In the genomic region with DNA sequence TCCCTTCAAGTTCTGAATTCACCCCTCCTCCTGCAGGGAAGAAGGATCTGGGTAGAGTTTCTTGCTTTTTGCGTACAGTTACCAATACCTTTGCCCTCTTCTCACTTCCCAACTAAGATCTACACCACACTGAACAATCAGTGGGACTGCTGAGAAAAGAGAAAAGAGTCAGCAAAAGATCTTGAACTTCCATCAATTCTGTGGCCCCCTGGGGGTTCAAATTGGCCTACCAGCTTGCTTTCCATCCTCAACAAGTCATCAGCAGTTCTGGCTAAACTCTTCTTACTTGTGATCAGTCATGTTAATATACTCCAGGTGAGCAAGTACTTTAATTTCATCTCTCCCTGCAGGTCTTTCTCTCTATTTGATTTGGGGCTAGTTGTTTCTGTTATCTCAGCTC, we compare ENCODE assay signal across 15 cellular contexts.
A peak's percentile ranks its signal among the peaks of the same experiment; 100 is the strongest.
DNase-seq lines count a peak whose midpoint lies in the region; TF ChIP-seq lines count a peak whose summit lies in the region.
"Had no signal": no experiment of that assay in that cellular context is flagged by ENCODE, and none has a peak within 500 bp of the region (broad histone marks: within the 10 kb centered on the region; RNA-seq: fewer than 3 reads in every experiment).

No MANE protein-coding gene starts in this region.

- no peaks in the 10 kb centered on the region for H3K23me2 ChIP-seq in H9 (ENCODE audit: insufficient read length, low read depth, low read length, poor library complexity, severe bottlenecking)

- DNase-seq in H9 = peak; percentile 26
- DNase-seq in dorsolateral prefrontal cortex = no peak
- peak; percentile 4 for DNase-seq in mesendoderm
- DNase-seq in type B pancreatic cell (ENCODE audit: extremely low spot score, unreplicated experiment) = no peak
- no peak for DNase-seq in activated CD4-positive, alpha-beta T cell treated with anti-CD3 and anti-CD28 coated beads for 4 hours
- DNase-seq in activated CD4-positive, CD25-positive, alpha-beta regulatory T cell treated with anti-CD3 and anti-CD28 coated beads, Interleukin-2, amount 50 U/mL, for 72 hours = no peak
- DNase-seq in progenitor cell of endocrine pancreas (ENCODE audit: low spot score, unreplicated experiment) = no peak
- DNase-seq: BE2C; CD4-positive, alpha-beta memory T cell; DMS153; DMS79 treated with DMSO at 0.1 percent for 48 hours; EL; IMR-90 had no signal

- H3K27ac ChIP-seq in H9 (ENCODE audit: insufficient read length, low read depth, low read length) (no peak overlapping the region), dorsolateral prefrontal cortex (peak overlapping the region in 54 of 59 donors; percentile 3 to 98 (median 88)), mesendoderm (ENCODE audit: low read depth, low read length) (no peak overlapping the region)
- H3K27ac ChIP-seq: A549, C4-2B had no signal

- H2BK15ac ChIP-seq in H9 (ENCODE audit: low read depth, low read length) = no peak overlapping the region
- H2BK15ac ChIP-seq in mesendoderm (replicated peaks; ENCODE audit: low read depth) = no peak overlapping the region

- no peaks in the 10 kb centered on the region for H3K79me1 ChIP-seq in H9 (ENCODE audit: insufficient read depth, low read depth, low read length, poor library complexity, severe bottlenecking)
- H3K79me1 ChIP-seq in mesendoderm (ENCODE audit: low read length) = no peaks in the 10 kb centered on the region

- H3K23ac ChIP-seq in H9 (ENCODE audit: insufficient read length, low read depth, low read length) = no peak overlapping the region
- H3K23ac ChIP-seq in mesendoderm (ENCODE audit: low read length) = no peak overlapping the region

- H3K79me2 ChIP-seq in H9 (ENCODE audit: insufficient read depth, low read length) (no peaks in the 10 kb centered on the region), mesendoderm (ENCODE audit: control insufficient read depth, insufficient read depth, low read length) (no peaks in the 10 kb centered on the region)

- H3K9me3 Mint-ChIP-seq in H9 (no peaks in the 10 kb centered on the region), type B pancreatic cell (no peaks in the 10 kb centered on the region), progenitor cell of endocrine pancreas (ENCODE audit: low read depth) (no peaks in the 10 kb centered on the region)

- no peaks in the 10 kb centered on the region for H3K36me3 Mint-ChIP-seq in H9 (ENCODE audit: insufficient read depth in 1 of 3, low read depth in 3 of 3)
- H3K36me3 Mint-ChIP-seq in type B pancreatic cell = no peaks in the 10 kb centered on the region
- H3K36me3 Mint-ChIP-seq in progenitor cell of endocrine pancreas (ENCODE audit: insufficient read depth) = no peaks in the 10 kb centered on the region
- H3K36me3 Mint-ChIP-seq: CD4-positive, alpha-beta memory T cell had no signal

- H3K14ac ChIP-seq in H9 (ENCODE audit: insufficient read depth, low read length) = no peak overlapping the region

- no peak overlapping the region for H3K9ac ChIP-seq in H9 (ENCODE audit: extremely low read depth, insufficient read length, low read length)
- no peak overlapping the region for H3K9ac ChIP-seq in mesendoderm (ENCODE audit: low read length)

- no peak overlapping the region for H2BK5ac ChIP-seq in H9 (ENCODE audit: insufficient read length, low read length)
- no peak overlapping the region for H2BK5ac ChIP-seq in mesendoderm (ENCODE audit: low read length)

- H3K4me3 Mint-ChIP-seq in H9 = no peak overlapping the region; a peak in 1 of 5 replicates
- H3K4me3 Mint-ChIP-seq in type B pancreatic cell = peak overlapping the region; percentile 46
- no peak overlapping the region for H3K4me3 Mint-ChIP-seq in progenitor cell of endocrine pancreas (ENCODE audit: low read depth)
- H3K4me3 Mint-ChIP-seq: CD4-positive, alpha-beta memory T cell had no signal

- intact Hi-C loops in dorsolateral prefrontal cortex (cut with DNase I) = no loop called here

- H3K27me3 ChIP-seq in H9 (ENCODE audit: insufficient read depth, low read length) = no peaks in the 10 kb centered on the region
- H3K27me3 ChIP-seq in dorsolateral prefrontal cortex = no peaks in the 10 kb centered on the region
- no peaks in the 10 kb centered on the region for H3K27me3 ChIP-seq in mesendoderm (ENCODE audit: insufficient read depth, low read length, poor library complexity)
- H3K27me3 ChIP-seq: BE2C had no signal

- H3K27me3 Mint-ChIP-seq in H9 (ENCODE audit: low read depth) (no peaks in the 10 kb centered on the region), type B pancreatic cell (no peaks in the 10 kb centered on the region), progenitor cell of endocrine pancreas (no peaks in the 10 kb centered on the region)
- H3K27me3 Mint-ChIP-seq: CD4-positive, alpha-beta memory T cell had no signal

- H3K4ac ChIP-seq in H9 (ENCODE audit: low read depth, low read length) = no peak overlapping the region
- no peak overlapping the region for H3K4ac ChIP-seq in mesendoderm (ENCODE audit: low read depth, low read length)

- no peak overlapping the region for H2BK20ac ChIP-seq in H9 (ENCODE audit: low read depth, low read length, poor library complexity, severe bottlenecking)

- H2AFZ ChIP-seq in H9 (ENCODE audit: low read length) = no peak overlapping the region

- H3K4me1 ChIP-seq in H9 (ENCODE audit: insufficient read depth, low read length) = no peaks in the 10 kb centered on the region
- no peaks in the 10 kb centered on the region for H3K4me1 ChIP-seq in mesendoderm (ENCODE audit: control insufficient read depth, low read depth, low read length)
- H3K4me1 ChIP-seq: A549, BE2C had no signal

- H4K91ac ChIP-seq in H9 (ENCODE audit: insufficient read length, low read depth, low read length) = no peak overlapping the region

- H4K5ac ChIP-seq in H9 (ENCODE audit: insufficient read length, low read depth, low read length) (no peak overlapping the region), mesendoderm (ENCODE audit: low read length) (no peak overlapping the region)

- no peak overlapping the region for H2BK12ac ChIP-seq in H9 (ENCODE audit: insufficient read length, low read depth, low read length)

- no peaks in the 10 kb centered on the region for H3K9me3 ChIP-seq in H9 (ENCODE audit: control insufficient read depth, low read depth, low read length)
- H3K9me3 ChIP-seq: BE2C had no signal

- H3K56ac ChIP-seq in H9 (ENCODE audit: insufficient read length, low read depth, low read length) (no peak overlapping the region), mesendoderm (ENCODE audit: low read length) (no peak overlapping the region)

- TF ChIP-seq CTCF in H9 (conservative IDR thresholded peaks at IDR 0.05) (peak; percentile 36; the same call in 2 of the 3 replicates), dorsolateral prefrontal cortex (IDR thresholded peaks at IDR 0.05 in 54 of 56, conservative IDR thresholded peaks at IDR 0.05 in 2 of 56; ENCODE audit: low read depth in 1 of 56, partially characterized antibody in 56 of 56) (peak in 2 of 56 donors; percentile 6 to 10), type B pancreatic cell (conservative IDR thresholded peaks at IDR 0.05) (peak; percentile 30), progenitor cell of endocrine pancreas (IDR thresholded peaks at IDR 0.05; ENCODE audit: unreplicated experiment) (no peak)

- H3K27ac Mint-ChIP-seq in H9 = peak overlapping the region in 1 of 3 experiments; percentile 44; a peak in 2 of 7 replicates
- no peak overlapping the region for H3K27ac Mint-ChIP-seq in type B pancreatic cell
- H3K27ac Mint-ChIP-seq in progenitor cell of endocrine pancreas = no peak overlapping the region
- H3K27ac Mint-ChIP-seq: CD4-positive, alpha-beta memory T cell had no signal

- H3K4me1 Mint-ChIP-seq in H9 (peaks cover 6 to 7% of the 10 kb centered on the region in 2 experiments), type B pancreatic cell (ENCODE audit: unreplicated experiment) (peaks cover 11% of the 10 kb centered on the region), progenitor cell of endocrine pancreas (ENCODE audit: low read depth) (peaks cover 3% of the 10 kb centered on the region)
- H3K4me1 Mint-ChIP-seq: CD4-positive, alpha-beta memory T cell had no signal

- no peaks in the 10 kb centered on the region for H4K20me1 ChIP-seq in H9 (ENCODE audit: control insufficient read depth, insufficient read depth, insufficient read length)

- H3K18ac ChIP-seq in H9 (ENCODE audit: insufficient read length, low read depth, low read length) (no peak overlapping the region), mesendoderm (ENCODE audit: low read length) (no peak overlapping the region)

- no peak overlapping the region for H2AK5ac ChIP-seq in H9 (ENCODE audit: insufficient read length, low read length)
- H2AK5ac ChIP-seq in mesendoderm (ENCODE audit: low read length) = no peak overlapping the region

- H3K4me3 ChIP-seq in dorsolateral prefrontal cortex (no peak overlapping the region), mesendoderm (ENCODE audit: low read length) (no peak overlapping the region)
- H3K4me3 ChIP-seq: A549 had no signal

- no CpG with 5 or more reads among the region's 1 CpG for WGBS in H9 (ENCODE audit: extremely low coverage, insufficient read length, low lambda C conversion rate)
- no CpG with 5 or more reads among the region's 1 CpG for WGBS in mesendoderm (ENCODE audit: extremely low coverage, insufficient coverage, low lambda C conversion rate)

- H4K8ac ChIP-seq in H9 (replicated peaks; ENCODE audit: insufficient read length, low read depth, low read length) = no peak overlapping the region
- H4K8ac ChIP-seq in mesendoderm (ENCODE audit: low read depth, low read length) = no peak overlapping the region

- H3K36me3 ChIP-seq in mesendoderm (ENCODE audit: control insufficient read depth, insufficient read depth, low read length) = no peaks in the 10 kb centered on the region
- H3K36me3 ChIP-seq: BE2C had no signal

- H3K4me2 ChIP-seq in H9 (ENCODE audit: insufficient read depth, insufficient read length, low read length) = no peak overlapping the region
- no peak overlapping the region for H3K4me2 ChIP-seq in mesendoderm (ENCODE audit: low read length)
- H3K4me2 ChIP-seq: A549 had no signal

- H2BK120ac ChIP-seq in H9 (ENCODE audit: low read depth, low read length, poor library complexity, severe bottlenecking) (no peak overlapping the region), mesendoderm (ENCODE audit: low read depth, low read length) (no peak overlapping the region)

- H3T11ph ChIP-seq in H9 (ENCODE audit: low read length) = no peak overlapping the region

Comparison
In these comparisons a context has a peak if more than half of its experiments do, and no peak if none do; other contexts are left out.
1. DNase-seq: peak in H9 (single experiment) and mesendoderm (single experiment); none in dorsolateral prefrontal cortex (0 of 10), type B pancreatic cell (single experiment), activated CD4-positive, alpha-beta T cell treated with anti-CD3 and anti-CD28 coated beads for 4 hours (0 of 2), activated CD4-positive, CD25-positive, alpha-beta regulatory T cell treated with anti-CD3 and anti-CD28 coated beads, Interleukin-2, amount 50 U/mL, for 72 hours (single experiment) and progenitor cell of endocrine pancreas (single experiment).
2. H3K27ac ChIP-seq: peak in dorsolateral prefrontal cortex (54 of 59); none in H9 (single experiment) and mesendoderm (single experiment).